2 cellular contexts compared by ENCODE assay signal in the genomic region with DNA sequence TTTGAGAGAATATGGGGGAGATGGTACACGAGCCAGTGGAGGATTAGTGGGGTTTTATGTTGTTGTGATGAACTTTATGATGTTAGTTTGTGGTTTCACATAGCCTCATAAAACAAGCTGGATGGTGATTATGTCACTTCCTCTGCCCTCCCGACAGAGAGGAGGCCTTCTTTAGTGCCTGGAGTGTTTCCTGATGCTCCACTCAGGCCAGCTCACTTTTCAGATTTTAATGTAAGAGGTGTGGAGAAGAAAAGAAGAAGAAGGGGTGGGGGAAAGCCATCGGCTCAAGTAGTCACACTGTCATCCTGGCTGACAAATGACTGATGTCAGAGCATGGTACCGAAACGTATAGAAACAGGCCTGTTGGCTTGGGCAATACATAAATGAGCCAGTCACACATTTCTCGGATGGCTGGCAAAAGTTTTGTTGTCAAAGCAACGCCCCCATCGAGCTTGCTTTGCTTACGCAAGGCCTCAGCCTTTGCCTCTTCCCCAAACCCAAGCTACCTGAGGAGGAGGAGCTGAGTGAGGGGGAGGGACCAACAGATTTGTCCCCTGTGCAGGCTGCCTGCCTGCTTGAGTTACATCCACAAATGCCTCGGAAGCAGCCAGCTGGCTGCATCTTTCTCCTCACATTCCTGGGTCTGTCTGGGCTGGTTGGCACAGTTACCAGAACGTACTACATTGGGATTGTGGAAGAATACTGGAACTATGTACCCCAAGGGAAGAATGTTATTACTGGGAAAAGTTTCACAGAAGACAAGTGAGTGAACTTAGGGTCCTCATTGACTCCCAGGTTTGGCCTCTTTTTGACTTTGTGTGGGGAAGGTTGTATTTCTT.
TF ChIP-seq lines count a peak whose summit lies in the region.

A gene with protein sequence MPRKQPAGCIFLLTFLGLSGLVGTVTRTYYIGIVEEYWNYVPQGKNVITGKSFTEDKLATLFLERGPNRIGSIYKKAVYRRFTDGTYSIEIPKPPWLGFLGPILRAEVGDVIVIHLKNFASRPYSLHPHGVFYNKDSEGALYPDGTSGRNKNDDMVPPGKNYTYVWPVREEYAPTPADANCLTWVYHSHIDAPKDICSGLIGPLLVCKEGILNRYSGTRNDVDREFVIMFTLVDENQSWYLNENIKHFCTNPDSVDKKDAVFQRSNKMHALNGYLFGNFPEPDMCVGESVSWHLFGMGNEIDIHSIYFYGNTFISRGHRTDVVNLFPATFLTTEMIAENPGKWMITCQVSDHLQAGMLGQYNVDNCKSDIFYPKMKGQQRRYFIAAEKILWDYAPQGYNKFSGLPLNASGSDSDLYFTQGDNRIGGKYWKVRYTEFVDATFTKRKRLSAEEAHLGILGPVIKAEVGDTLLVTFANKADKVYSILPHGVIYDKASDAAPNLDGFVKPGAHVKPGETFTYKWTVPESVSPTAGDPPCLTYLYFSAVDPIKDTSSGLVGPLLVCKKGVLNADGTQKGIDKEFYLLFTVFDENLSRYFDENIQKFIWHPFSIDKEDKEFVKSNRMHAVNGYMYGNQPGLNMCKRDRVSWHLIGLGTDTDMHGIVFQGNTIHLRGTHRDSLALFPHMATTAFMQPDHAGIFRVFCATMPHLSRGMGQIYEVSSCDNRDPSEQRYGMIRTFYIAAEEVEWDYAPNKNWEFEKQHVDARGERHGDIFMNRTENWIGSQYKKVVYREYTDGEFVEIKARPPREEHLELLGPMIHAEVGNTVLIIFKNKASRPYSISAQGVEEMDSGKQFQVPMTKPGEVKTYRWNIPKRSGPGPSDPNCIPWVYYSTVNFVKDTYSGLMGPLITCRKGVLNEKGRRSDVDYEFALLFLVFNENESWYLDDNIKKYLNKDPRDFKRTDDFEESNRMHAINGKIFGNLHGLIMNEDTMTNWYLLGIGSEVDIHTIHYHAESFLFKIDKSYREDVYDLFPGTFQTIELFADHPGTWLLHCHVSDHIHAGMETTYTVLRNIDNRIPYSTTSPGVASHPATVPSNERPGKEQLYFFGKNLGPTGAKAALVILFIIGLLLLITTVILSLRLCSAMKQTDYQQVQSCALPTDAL (plus strand): TSS at position 578 of the 839 bp plus-strand sequence. CDS start 15 bp downstream, at position 593.

TF ChIP-seq in IMR-90, 13 proteins besides CTCF, POLR2A, EP300 and RAD21:
- TF ChIP-seq MAFK (IDR thresholded peaks at IDR 0.05; ENCODE audit: low read depth, low read length) (no peak), RCOR1 (IDR thresholded peaks at IDR 0.05; ENCODE audit: insufficient replicate concordance, low read length) (no peak), MAZ (IDR thresholded peaks at IDR 0.05; ENCODE audit: borderline replicate concordance, low read depth, low read length) (no peak), FOS (IDR thresholded peaks at IDR 0.05; ENCODE audit: low read depth, low read length) (no peak), CHD1 (IDR thresholded peaks at IDR 0.05; ENCODE audit: low read depth, low read length) (no peak), MXI1 (IDR thresholded peaks at IDR 0.05; ENCODE audit: borderline replicate concordance, low read depth, low read length) (no peak), CEBPB (IDR thresholded peaks at IDR 0.05; ENCODE audit: low read depth, low read length) (no peak), BHLHE40 (IDR thresholded peaks at IDR 0.05; ENCODE audit: low read depth, low read length) (no peak)
- TF ChIP-seq, protein P1, sequence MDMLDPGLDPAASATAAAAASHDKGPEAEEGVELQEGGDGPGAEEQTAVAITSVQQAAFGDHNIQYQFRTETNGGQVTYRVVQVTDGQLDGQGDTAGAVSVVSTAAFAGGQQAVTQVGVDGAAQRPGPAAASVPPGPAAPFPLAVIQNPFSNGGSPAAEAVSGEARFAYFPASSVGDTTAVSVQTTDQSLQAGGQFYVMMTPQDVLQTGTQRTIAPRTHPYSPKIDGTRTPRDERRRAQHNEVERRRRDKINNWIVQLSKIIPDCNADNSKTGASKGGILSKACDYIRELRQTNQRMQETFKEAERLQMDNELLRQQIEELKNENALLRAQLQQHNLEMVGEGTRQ (IDR thresholded peaks at IDR 0.05; ENCODE audit: low read depth, low read length) = no peak

TF ChIP-seq in K562, 482 proteins besides CTCF, POLR2A, EP300 and RAD21:
- TF ChIP-seq TSC22D4 (tag; IDR thresholded peaks at IDR 0.05) = no peak
- TF ChIP-seq ZNF146 (CRISPR knock-in tag; IDR thresholded peaks at IDR 0.05; ENCODE audit: unreplicated experiment) = no peak
- TF ChIP-seq, protein P2, sequence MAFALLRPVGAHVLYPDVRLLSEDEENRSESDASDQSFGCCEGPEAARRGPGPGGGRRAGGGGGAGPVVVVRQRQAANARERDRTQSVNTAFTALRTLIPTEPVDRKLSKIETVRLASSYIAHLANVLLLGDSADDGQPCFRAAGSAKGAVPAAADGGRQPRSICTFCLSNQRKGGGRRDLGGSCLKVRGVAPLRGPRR (CRISPR knock-in tag; IDR thresholded peaks at IDR 0.05) = no peak
- TF ChIP-seq CHCHD3 (CRISPR knock-in tag; IDR thresholded peaks at IDR 0.05) = no peak
- TF ChIP-seq, protein P3, sequence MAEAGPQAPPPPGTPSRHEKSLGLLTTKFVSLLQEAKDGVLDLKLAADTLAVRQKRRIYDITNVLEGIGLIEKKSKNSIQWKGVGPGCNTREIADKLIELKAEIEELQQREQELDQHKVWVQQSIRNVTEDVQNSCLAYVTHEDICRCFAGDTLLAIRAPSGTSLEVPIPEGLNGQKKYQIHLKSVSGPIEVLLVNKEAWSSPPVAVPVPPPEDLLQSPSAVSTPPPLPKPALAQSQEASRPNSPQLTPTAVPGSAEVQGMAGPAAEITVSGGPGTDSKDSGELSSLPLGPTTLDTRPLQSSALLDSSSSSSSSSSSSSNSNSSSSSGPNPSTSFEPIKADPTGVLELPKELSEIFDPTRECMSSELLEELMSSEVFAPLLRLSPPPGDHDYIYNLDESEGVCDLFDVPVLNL (CRISPR knock-in tag; IDR thresholded peaks at IDR 0.05; ENCODE audit: low read depth) = no peak
- no peak for TF ChIP-seq ZNF445 (CRISPR knock-in tag; IDR thresholded peaks at IDR 0.05; ENCODE audit: low read depth)
- TF ChIP-seq, protein P4, sequence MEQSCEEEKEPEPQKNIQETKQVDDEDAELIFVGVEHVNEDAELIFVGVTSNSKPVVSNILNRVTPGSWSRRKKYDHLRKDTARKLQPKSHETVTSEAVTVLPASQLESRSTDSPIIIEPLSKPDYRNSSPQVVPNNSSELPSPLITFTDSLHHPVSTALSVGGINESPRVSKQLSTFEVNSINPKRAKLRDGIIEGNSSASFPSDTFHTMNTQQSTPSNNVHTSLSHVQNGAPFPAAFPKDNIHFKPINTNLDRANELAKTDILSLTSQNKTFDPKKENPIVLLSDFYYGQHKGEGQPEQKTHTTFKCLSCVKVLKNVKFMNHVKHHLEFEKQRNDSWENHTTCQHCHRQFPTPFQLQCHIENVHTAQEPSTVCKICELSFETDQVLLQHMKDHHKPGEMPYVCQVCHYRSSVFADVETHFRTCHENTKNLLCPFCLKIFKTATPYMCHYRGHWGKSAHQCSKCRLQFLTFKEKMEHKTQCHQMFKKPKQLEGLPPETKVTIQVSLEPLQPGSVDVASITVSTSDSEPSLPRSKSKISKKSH (CRISPR knock-in tag; IDR thresholded peaks at IDR 0.05) = no peak
- TF ChIP-seq ZNF316 (IDR thresholded peaks at IDR 0.05) = no peak
- TF ChIP-seq, protein P5, sequence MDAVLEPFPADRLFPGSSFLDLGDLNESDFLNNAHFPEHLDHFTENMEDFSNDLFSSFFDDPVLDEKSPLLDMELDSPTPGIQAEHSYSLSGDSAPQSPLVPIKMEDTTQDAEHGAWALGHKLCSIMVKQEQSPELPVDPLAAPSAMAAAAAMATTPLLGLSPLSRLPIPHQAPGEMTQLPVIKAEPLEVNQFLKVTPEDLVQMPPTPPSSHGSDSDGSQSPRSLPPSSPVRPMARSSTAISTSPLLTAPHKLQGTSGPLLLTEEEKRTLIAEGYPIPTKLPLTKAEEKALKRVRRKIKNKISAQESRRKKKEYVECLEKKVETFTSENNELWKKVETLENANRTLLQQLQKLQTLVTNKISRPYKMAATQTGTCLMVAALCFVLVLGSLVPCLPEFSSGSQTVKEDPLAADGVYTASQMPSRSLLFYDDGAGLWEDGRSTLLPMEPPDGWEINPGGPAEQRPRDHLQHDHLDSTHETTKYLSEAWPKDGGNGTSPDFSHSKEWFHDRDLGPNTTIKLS (IDR thresholded peaks at IDR 0.05; ENCODE audit: borderline replicate concordance, low read depth) = no peak
- TF ChIP-seq, protein P6, sequence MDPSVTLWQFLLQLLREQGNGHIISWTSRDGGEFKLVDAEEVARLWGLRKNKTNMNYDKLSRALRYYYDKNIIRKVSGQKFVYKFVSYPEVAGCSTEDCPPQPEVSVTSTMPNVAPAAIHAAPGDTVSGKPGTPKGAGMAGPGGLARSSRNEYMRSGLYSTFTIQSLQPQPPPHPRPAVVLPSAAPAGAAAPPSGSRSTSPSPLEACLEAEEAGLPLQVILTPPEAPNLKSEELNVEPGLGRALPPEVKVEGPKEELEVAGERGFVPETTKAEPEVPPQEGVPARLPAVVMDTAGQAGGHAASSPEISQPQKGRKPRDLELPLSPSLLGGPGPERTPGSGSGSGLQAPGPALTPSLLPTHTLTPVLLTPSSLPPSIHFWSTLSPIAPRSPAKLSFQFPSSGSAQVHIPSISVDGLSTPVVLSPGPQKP (CRISPR knock-in tag; IDR thresholded peaks at IDR 0.05) = no peak
- TF ChIP-seq HDAC2 (IDR thresholded peaks at IDR 0.05) = no peak
- no peak for TF ChIP-seq RFX5 (IDR thresholded peaks at IDR 0.05; ENCODE audit: low read depth, low read length)
- TF ChIP-seq CTBP1 (IDR thresholded peaks at IDR 0.05; ENCODE audit: borderline replicate concordance) = no peak
- no peak for TF ChIP-seq KHSRP (IDR thresholded peaks at IDR 0.05)
- no peak for TF ChIP-seq ZNF217 (CRISPR knock-in tag; IDR thresholded peaks at IDR 0.05)
- TF ChIP-seq, protein P7, sequence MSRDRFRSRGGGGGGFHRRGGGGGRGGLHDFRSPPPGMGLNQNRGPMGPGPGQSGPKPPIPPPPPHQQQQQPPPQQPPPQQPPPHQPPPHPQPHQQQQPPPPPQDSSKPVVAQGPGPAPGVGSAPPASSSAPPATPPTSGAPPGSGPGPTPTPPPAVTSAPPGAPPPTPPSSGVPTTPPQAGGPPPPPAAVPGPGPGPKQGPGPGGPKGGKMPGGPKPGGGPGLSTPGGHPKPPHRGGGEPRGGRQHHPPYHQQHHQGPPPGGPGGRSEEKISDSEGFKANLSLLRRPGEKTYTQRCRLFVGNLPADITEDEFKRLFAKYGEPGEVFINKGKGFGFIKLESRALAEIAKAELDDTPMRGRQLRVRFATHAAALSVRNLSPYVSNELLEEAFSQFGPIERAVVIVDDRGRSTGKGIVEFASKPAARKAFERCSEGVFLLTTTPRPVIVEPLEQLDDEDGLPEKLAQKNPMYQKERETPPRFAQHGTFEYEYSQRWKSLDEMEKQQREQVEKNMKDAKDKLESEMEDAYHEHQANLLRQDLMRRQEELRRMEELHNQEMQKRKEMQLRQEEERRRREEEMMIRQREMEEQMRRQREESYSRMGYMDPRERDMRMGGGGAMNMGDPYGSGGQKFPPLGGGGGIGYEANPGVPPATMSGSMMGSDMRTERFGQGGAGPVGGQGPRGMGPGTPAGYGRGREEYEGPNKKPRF (IDR thresholded peaks at IDR 0.05; ENCODE audit: low read depth, low read length) = no peak
- no peak for TF ChIP-seq ZNF717 (CRISPR knock-in tag; IDR thresholded peaks at IDR 0.05)
